ENCODE assay signal across 8 cellular contexts in genomic region chr5:178624626-178625546, GRCh38. TPM values are rescaled to one million over a fixed set of nuclear protein-coding genes. Genes with fewer than 3 reads are reported as not detected.
DNase-seq lines count a peak whose midpoint lies in the region; ATAC-seq and TF ChIP-seq lines count a peak whose summit lies in the region.

No MANE protein-coding gene starts in this region.

- peak overlapping the region; percentile 91 to 97 for H3K27ac Mint-ChIP-seq in natural killer cell treated with Interleukin-12 subunit alpha and Interleukin-12 subunit beta and Interleukin-15 and Interleukin-18, amount 100 ng/mL, for 72 hours

- H3K27me3 Mint-ChIP-seq in natural killer cell treated with Interleukin-12 subunit alpha and Interleukin-12 subunit beta and Interleukin-15 and Interleukin-18, amount 100 ng/mL, for 72 hours = no peaks in the 10 kb centered on the region

- peak overlapping the region; percentile 88; the same call in 1 of the 2 replicates for H3K27ac ChIP-seq in BLaER1
- no peak overlapping the region for H3K27ac ChIP-seq in coronary artery

- H4K20me1 ChIP-seq in BLaER1 = peaks cover 42% of the 10 kb centered on the region

- peaks cover 35% of the 10 kb centered on the region for H3K36me3 ChIP-seq in BLaER1

- H3K36me3 Mint-ChIP-seq in natural killer cell treated with Interleukin-12 subunit alpha and Interleukin-12 subunit beta and Interleukin-15 and Interleukin-18, amount 100 ng/mL, for 72 hours = peaks cover 22% of the 10 kb centered on the region

- peaks cover 34% of the 10 kb centered on the region for H3K4me1 ChIP-seq in BLaER1

- no peak for ATAC-seq in natural killer cell treated with Interleukin-12 subunit alpha and Interleukin-12 subunit beta and Interleukin-15 and Interleukin-18, amount 100 ng/mL, for 72 hours
- ATAC-seq in GM18907 (IDR thresholded peaks at IDR 0.05; ENCODE audit: unreplicated experiment) (no peak), HG03432 (IDR thresholded peaks at IDR 0.05; ENCODE audit: unreplicated experiment) (no peak), HG02852 (IDR thresholded peaks at IDR 0.05; ENCODE audit: unreplicated experiment) (no peak), GM19351 (IDR thresholded peaks at IDR 0.05; ENCODE audit: unreplicated experiment) (no peak)

- H3K4me1 Mint-ChIP-seq in natural killer cell treated with Interleukin-12 subunit alpha and Interleukin-12 subunit beta and Interleukin-15 and Interleukin-18, amount 100 ng/mL, for 72 hours (ENCODE audit: low read depth in 2 of 2) = peaks cover 30 to 32% of the 10 kb centered on the region in 2 donors

- peak overlapping the region; percentile 91 for H3K9ac ChIP-seq in BLaER1

- H3K9me3 ChIP-seq in BLaER1 = no peaks in the 10 kb centered on the region

- no peaks in the 10 kb centered on the region for H3K9me3 Mint-ChIP-seq in natural killer cell treated with Interleukin-12 subunit alpha and Interleukin-12 subunit beta and Interleukin-15 and Interleukin-18, amount 100 ng/mL, for 72 hours

- H3K4me3 Mint-ChIP-seq in natural killer cell treated with Interleukin-12 subunit alpha and Interleukin-12 subunit beta and Interleukin-15 and Interleukin-18, amount 100 ng/mL, for 72 hours = peak overlapping the region; percentile 100

- H3K4me2 ChIP-seq in BLaER1 = peak overlapping the region; percentile 88

- H3K4me3 ChIP-seq in BLaER1 (peak overlapping the region; percentile 78), coronary artery (peak overlapping the region; percentile 90)

- no peak for TF ChIP-seq CTCF in coronary artery (IDR thresholded peaks at IDR 0.05)

- no peaks in the 10 kb centered on the region for H3K27me3 ChIP-seq in BLaER1

- DNase-seq in LHCN-M2 (ENCODE audit: low read depth) (peak; percentile 15), coronary artery (ENCODE audit: low spot score) (no peak)
- no peak for DNase-seq in natural killer cell treated with Interleukin-12 subunit alpha and Interleukin-12 subunit beta and Interleukin-15 and Interleukin-18, amount 100 ng/mL, for 72 hours (ENCODE audit: low spot score)

RNA-seq across cellular contexts. Expression of gene CLK4, which starts 2.0 kb away (rescaled TPM):
- total RNA-seq in LHCN-M2 (2014; rRNA removed) = 9.4 and 13.3 TPM in 2 replicates
- polyA plus RNA-seq in LHCN-M2 (2012) = 4.4 TPM
- total RNA-seq in natural killer cell treated with Interleukin-12 subunit alpha and Interleukin-12 subunit beta and Interleukin-15 and Interleukin-18, amount 100 ng/mL, for 72 hours = 10 to 100 TPM; 22.3 to 25.4 TPM

RNA-seq across cellular contexts. Expression of gene COL23A1, which starts 34.7 kb away (rescaled TPM):
- total RNA-seq in LHCN-M2 (2014; rRNA removed) = not detected in 2 replicates
- polyA plus RNA-seq in LHCN-M2 (2012) = not detected
- under 1 TPM; 0.17 to 0.19 TPM for total RNA-seq in natural killer cell treated with Interleukin-12 subunit alpha and Interleukin-12 subunit beta and Interleukin-15 and Interleukin-18, amount 100 ng/mL, for 72 hours
